ENCODE assay signal across 16 cellular contexts in the genomic region with DNA sequence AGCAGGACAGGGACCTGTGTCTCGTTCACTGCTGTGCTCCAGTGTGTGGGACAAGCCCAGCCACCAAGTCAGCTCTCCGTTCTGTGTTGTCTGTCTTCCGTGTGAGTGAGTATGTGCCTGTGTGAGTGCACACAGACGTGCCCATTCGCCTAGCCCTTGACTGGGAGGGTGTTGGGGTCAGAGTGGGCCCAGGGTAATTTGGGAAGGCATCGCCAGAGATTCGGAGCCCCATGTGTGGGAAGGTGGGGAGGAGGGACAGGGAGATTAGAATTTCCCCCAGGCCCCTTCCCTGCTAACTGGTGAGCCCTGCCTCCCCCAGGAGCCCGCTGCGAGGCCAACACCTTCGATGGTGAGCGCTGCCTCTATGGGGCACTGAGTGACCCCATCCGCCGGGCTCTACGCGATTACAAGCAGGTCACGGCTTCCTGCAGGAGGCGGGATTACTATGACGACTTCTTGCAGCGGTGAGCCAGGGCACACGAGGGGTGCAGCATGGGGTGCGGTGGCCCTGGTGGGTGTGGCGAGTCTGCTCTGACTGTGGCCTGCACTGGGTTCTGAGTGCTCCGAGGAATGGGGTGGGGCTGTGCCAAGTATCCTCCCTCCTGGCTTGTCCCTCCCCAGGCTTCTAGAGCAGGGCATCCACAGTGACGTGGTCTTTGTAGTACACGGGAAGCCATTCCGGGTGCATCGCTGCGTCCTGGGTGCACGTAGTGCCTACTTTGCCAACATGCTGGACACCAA. TPM values are rescaled to one million over a fixed set of nuclear protein-coding genes. Genes with fewer than 3 reads are reported as not detected.
A peak's percentile ranks its signal among the peaks of the same experiment; 100 is the strongest.
DNase-seq lines count a peak whose midpoint lies in the region; ATAC-seq and TF ChIP-seq lines count a peak whose summit lies in the region.
"Had no signal": no experiment of that assay in that cellular context is flagged by ENCODE, and none has a peak within 500 bp of the region (broad histone marks: within the 10 kb centered on the region; RNA-seq: fewer than 3 reads in every experiment).

No MANE protein-coding gene starts in this region.

- H3K9me2 ChIP-seq in GM23338 (ENCODE audit: insufficient read depth), result no peaks in the 10 kb centered on the region
- H3K9me2 ChIP-seq in PC-3 (replicated peaks; ENCODE audit: low read length), result no peaks in the 10 kb centered on the region

- no peak for ATAC-seq in GM23338
- no peak for ATAC-seq in effector memory CD8-positive, alpha-beta T cell (replicated peaks)
- no peak for ATAC-seq in omental fat pad (ENCODE audit: low FRiP score)
- ATAC-seq in GM19463 (IDR thresholded peaks at IDR 0.05; ENCODE audit: unreplicated experiment), result no peak
- ATAC-seq in PC-3, result no peak
- ATAC-seq: foreskin keratinocyte had no signal

- H3K27ac ChIP-seq in GM23338 (ENCODE audit: low read depth), result no peak overlapping the region
- no peak overlapping the region for H3K27ac ChIP-seq in PC-3 (ENCODE audit: low read length)
- H3K27ac ChIP-seq: foreskin keratinocyte, parathyroid adenoma had no signal

- peaks cover 3% of the 10 kb centered on the region; the same call in 1 of the 2 replicates for H3K4me1 ChIP-seq in BE2C
- H3K4me1 ChIP-seq in GM23338 (ENCODE audit: insufficient read depth), result peaks cover 5% of the 10 kb centered on the region; the same call in 1 of the 2 replicates
- H3K4me1 ChIP-seq in PC-3 (ENCODE audit: insufficient read depth, low read length), result peaks cover 6% of the 10 kb centered on the region

- no peaks in the 10 kb centered on the region for H3F3A ChIP-seq in GM23338 (replicated peaks; ENCODE audit: low read depth)
- H3F3A ChIP-seq in PC-3 (ENCODE audit: low read length, unreplicated experiment), result no peaks in the 10 kb centered on the region

- TF ChIP-seq CTCF in BE2C (IDR thresholded peaks at IDR 0.05; ENCODE audit: low read depth, low read length) (no peak), GM23338 (conservative IDR thresholded peaks at IDR 0.05; ENCODE audit: low read depth in 2 of 2) (no peak), omental fat pad (IDR thresholded peaks at IDR 0.05) (no peak), PC-3 (conservative IDR thresholded peaks at IDR 0.05; ENCODE audit: low read depth, low read length) (no peak)

- H3K79me2 ChIP-seq in GM23338 (replicated peaks; ENCODE audit: insufficient read depth) (no peaks in the 10 kb centered on the region), PC-3 (ENCODE audit: low read length) (no peaks in the 10 kb centered on the region)
- H3K79me2 ChIP-seq: parathyroid adenoma had no signal

- intact Hi-C loops in PC-3 (cut with micrococcal nuclease), result no loop called here

- H3K9me3 ChIP-seq in BE2C (no peaks in the 10 kb centered on the region), PC-3 (ENCODE audit: low read length) (no peaks in the 10 kb centered on the region)

- peak overlapping the region; percentile 44; the same call in 1 of the 2 replicates for H3K27ac Mint-ChIP-seq in GM23338
- H3K27ac Mint-ChIP-seq in effector memory CD8-positive, alpha-beta T cell, result peak overlapping the region in 1 of 2 donors; percentile 79

- peaks cover 12% of the 10 kb centered on the region for H3K27me3 Mint-ChIP-seq in GM23338 (ENCODE audit: insufficient read depth, low read depth, poor library complexity)
- no peaks in the 10 kb centered on the region for H3K27me3 Mint-ChIP-seq in effector memory CD8-positive, alpha-beta T cell

- H3K36me3 Mint-ChIP-seq in GM23338 (ENCODE audit: low read depth), result no peaks in the 10 kb centered on the region; the same call in 2 of the 3 replicates
- H3K36me3 Mint-ChIP-seq in effector memory CD8-positive, alpha-beta T cell (ENCODE audit: insufficient read depth), result peaks cover 21% of the 10 kb centered on the region

- no peak overlapping the region for H3K9ac ChIP-seq in PC-3 (ENCODE audit: low read length)
- H3K9ac ChIP-seq: parathyroid adenoma had no signal

- no peaks in the 10 kb centered on the region for H3K27me3 ChIP-seq in BE2C
- H3K27me3 ChIP-seq in GM23338 (ENCODE audit: insufficient read depth), result no peaks in the 10 kb centered on the region
- no peaks in the 10 kb centered on the region for H3K27me3 ChIP-seq in PC-3 (ENCODE audit: low read length)
- H3K27me3 ChIP-seq: foreskin keratinocyte had no signal

- CTCF ChIA-PET in PC-3 (lab: Charles Lee), result no interaction called here

- H2AFZ ChIP-seq in GM23338 (no peak overlapping the region), PC-3 (ENCODE audit: low read length) (no peak overlapping the region)
- H2AFZ ChIP-seq: parathyroid adenoma had no signal

- H3K4me1 Mint-ChIP-seq in GM23338, result peaks cover 17% of the 10 kb centered on the region
- peaks cover 29 to 39% of the 10 kb centered on the region in 2 donors for H3K4me1 Mint-ChIP-seq in effector memory CD8-positive, alpha-beta T cell (ENCODE audit: low read depth in 2 of 2)

- no TSS peak for BruUV-seq in PC-3 (replicated peaks; lab: Mats Ljungman, UMichigan)

- H3K4me3 Mint-ChIP-seq in GM23338, result no peak overlapping the region; the same call in 2 of the 3 replicates
- H3K4me3 Mint-ChIP-seq in effector memory CD8-positive, alpha-beta T cell, result peak overlapping the region; percentile 8 to 19

- H3K4me3 ChIP-seq in BE2C (ENCODE audit: low read depth, low read length) (no peak overlapping the region), GM23338 (no peak overlapping the region), PC-3 (ENCODE audit: low read length) (no peak overlapping the region)

- H4K20me1 ChIP-seq in GM23338 (replicated peaks; ENCODE audit: insufficient read depth), result no peaks in the 10 kb centered on the region
- no peaks in the 10 kb centered on the region for H4K20me1 ChIP-seq in PC-3 (ENCODE audit: low read length)

- DNase-seq in BE2C (peak; percentile 5), GM23338 (ENCODE audit: low spot score) (no peak), omental fat pad (ENCODE audit: low spot score) (peak; percentile 14), NCI-H187 treated with DMSO at 0.1 percent for 48 hours (lab: John Stamatoyannopoulos, UW) (no peak), PC-3 (no peak), DMS153 (lab: John Stamatoyannopoulos, UW) (no peak)
- no peak for DNase-seq in effector memory CD8-positive, alpha-beta T cell
- DNase-seq: activated CD4-positive, alpha-beta T cell treated with anti-CD3 and anti-CD28 coated beads, Interleukin-2, amount 50 U/mL, for 1 hour; AML-193; foreskin keratinocyte; mesenchymal stem cell; NCI-H2029; NCI-H774; stimulated activated CD4-positive, alpha-beta T cell treated with anti-CD3 and anti-CD28 coated beads, Interleukin-12 subunit alpha, Interleukin-12 subunit beta, amount 100 ng/mL, for 4 hours had no signal

- H3K4me2 ChIP-seq in GM23338, result no peak overlapping the region
- no peak overlapping the region for H3K4me2 ChIP-seq in PC-3 (ENCODE audit: low read length)

- peaks cover 5% of the 10 kb centered on the region; the same call in 2 of the 3 replicates for H3K9me3 Mint-ChIP-seq in GM23338
- no peaks in the 10 kb centered on the region for H3K9me3 Mint-ChIP-seq in effector memory CD8-positive, alpha-beta T cell

- POLR2A ChIA-PET in PC-3 (lab: Charles Lee; ENCODE audit: unreplicated experiment), result no interaction called here

- H3K36me3 ChIP-seq in BE2C, result no peaks in the 10 kb centered on the region
- H3K36me3 ChIP-seq in GM23338 (ENCODE audit: insufficient read depth), result no peaks in the 10 kb centered on the region
- no peaks in the 10 kb centered on the region for H3K36me3 ChIP-seq in PC-3 (ENCODE audit: low read depth, low read length)

TF ChIP-seq in GM23338, 12 proteins besides CTCF, POLR2A, EP300 and RAD21:
- TF ChIP-seq JUNB (IDR thresholded peaks at IDR 0.05; ENCODE audit: unreplicated experiment) (no peak), EZH2phosphoT487 (IDR thresholded peaks at IDR 0.05; ENCODE audit: unreplicated experiment) (no peak), CREB1 (CRISPR knock-in tag; IDR thresholded peaks at IDR 0.05; ENCODE audit: low read depth) (no peak), ZNF331 (CRISPR knock-in tag; IDR thresholded peaks at IDR 0.05; ENCODE audit: low read depth) (no peak), POLR2AphosphoS5 (IDR thresholded peaks at IDR 0.05; ENCODE audit: low read depth) (no peak), ETS1 (IDR thresholded peaks at IDR 0.05) (no peak)

RNA-seq across cellular contexts. Expression of gene ABTB1, which starts 3.1 kb away (rescaled TPM):
- 4.2 TPM for polyA plus RNA-seq in BE2C (2012; ENCODE audit: insufficient read depth, insufficient read length, low read depth)
- 5.0 and 5.7 TPM in 2 replicates for total RNA-seq in GM23338 (2014; rRNA removed; shearing (Covaris generic))
- polyA plus RNA-seq in GM23338 (2016; fragmentation: Nextera tagmentation; extraction: Ambion mirVana), result 3.7 TPM in 2 replicates
- 100 to 1,000 TPM in 1 of 4 donors, 10 to 100 TPM in 3; 19.5 to 114 (median 28.7) TPM for total RNA-seq in omental fat pad
- total RNA-seq in PC-3 (2014; rRNA removed), result 3.6 and 8.4 TPM in 2 replicates

RNA-seq across cellular contexts. Expression of gene PODXL2, which starts 46.8 kb away (rescaled TPM):
- polyA plus RNA-seq in BE2C (2012; ENCODE audit: insufficient read depth, insufficient read length, low read depth), result 145 TPM
- total RNA-seq in GM23338 (2014; rRNA removed; shearing (Covaris generic)), result 51.0 and 57.6 TPM in 2 replicates
- 18.4 and 19.1 TPM in 2 replicates for polyA plus RNA-seq in GM23338 (2016; fragmentation: Nextera tagmentation; extraction: Ambion mirVana)
- total RNA-seq in omental fat pad (1 to 10 TPM; 1.7 to 6.3 (median 2.9) TPM), PC-3 (2014; rRNA removed) (32.4 and 45.8 TPM in 2 replicates)

Comparison
In these comparisons a context has a peak if more than half of its experiments do, and no peak if none do; other contexts are left out.
1. DNase-seq: peak in BE2C (single experiment) and omental fat pad (single experiment); none in GM23338 (single experiment), effector memory CD8-positive, alpha-beta T cell (0 of 3), NCI-H187 treated with DMSO at 0.1 percent for 48 hours (single experiment), PC-3 (single experiment) and DMS153 (single experiment).